ENCODE assay signal across 23 cellular contexts in genomic region chr22:32058656-32059280, GRCh38. TPM values are rescaled to one million over a fixed set of nuclear protein-coding genes. Genes with fewer than 3 reads are reported as not detected.
DNase-seq lines count a peak whose midpoint lies in the region; ATAC-seq and TF ChIP-seq lines count a peak whose summit lies in the region.
"Had no signal": no experiment of that assay in that cellular context is flagged by ENCODE, and none has a peak within 500 bp of the region (broad histone marks: within the 10 kb centered on the region; RNA-seq: fewer than 3 reads in every experiment).

No MANE protein-coding gene starts in this region.

- TF ChIP-seq EP300 in SK-N-SH (IDR thresholded peaks at IDR 0.05; ENCODE audit: borderline replicate concordance in 1 of 2, low read depth in 1 of 2, low read length in 1 of 2) = no peak

- H3K36me3 ChIP-seq in SK-N-SH (replicated peaks in 1 of 2; ENCODE audit: control insufficient read depth in 1 of 2, insufficient read depth in 2 of 2, low read length in 1 of 2) (no peaks in the 10 kb centered on the region), left lung (no peaks in the 10 kb centered on the region), upper lobe of right lung (no peaks in the 10 kb centered on the region), endodermal cell (ENCODE audit: control insufficient read depth, insufficient read depth, low read length) (no peaks in the 10 kb centered on the region)

- H3K9ac ChIP-seq in SK-N-SH (no peak overlapping the region), endodermal cell (ENCODE audit: extremely low read depth, low read length, poor library complexity, severe bottlenecking) (no peak overlapping the region)

- no peaks in the 10 kb centered on the region for H4K20me1 ChIP-seq in SK-N-SH (ENCODE audit: insufficient read depth)

- peak; percentile 71 for ATAC-seq in SK-N-SH treated with all-trans-retinoic acid at 6 μM for 48 hours
- ATAC-seq in left lung = peak; percentile 94
- peak; percentile 85 for ATAC-seq in upper lobe of right lung
- ATAC-seq: foreskin keratinocyte; natural killer cell treated with Interleukin-12 subunit alpha and Interleukin-12 subunit beta and Interleukin-15 and Interleukin-18, amount 100 ng/mL, for 72 hours had no signal

- H3K9me3 Mint-ChIP-seq in activated CD4-positive, alpha-beta memory T cell treated with anti-CD3 and anti-CD28 coated beads for 36 hours = no peaks in the 10 kb centered on the region
- H3K9me3 Mint-ChIP-seq in endodermal cell = no peaks in the 10 kb centered on the region
- H3K9me3 Mint-ChIP-seq: natural killer cell treated with Interleukin-12 subunit alpha and Interleukin-12 subunit beta and Interleukin-15 and Interleukin-18, amount 100 ng/mL, for 72 hours had no signal

- no peaks in the 10 kb centered on the region for H3K36me3 Mint-ChIP-seq in activated CD4-positive, alpha-beta memory T cell treated with anti-CD3 and anti-CD28 coated beads for 36 hours
- no peaks in the 10 kb centered on the region for H3K36me3 Mint-ChIP-seq in endodermal cell (ENCODE audit: low read depth)
- H3K36me3 Mint-ChIP-seq: natural killer cell treated with Interleukin-12 subunit alpha and Interleukin-12 subunit beta and Interleukin-15 and Interleukin-18, amount 100 ng/mL, for 72 hours had no signal

- TF ChIP-seq RAD21 in SK-N-SH (IDR thresholded peaks at IDR 0.05; ENCODE audit: low read length) = no peak

- DNase-seq in SK-N-SH (no peak), fibroblast of peridontal ligament (ENCODE audit: extremely low read depth) (peak; percentile 38), left lung (no peak), upper lobe of right lung (no peak), endodermal cell (no peak)
- DNase-seq in activated CD4-positive, alpha-beta memory T cell treated with anti-CD3 and anti-CD28 coated beads for 36 hours = no peak
- DNase-seq in activated CD4-positive, alpha-beta T cell treated with anti-CD3 and anti-CD28 coated beads for 1 hour = no peak
- DNase-seq: activated CD4-positive, alpha-beta T cell treated with anti-CD3 and anti-CD28 coated beads for 48 hours; activated CD8-positive, alpha-beta memory T cell treated with anti-CD3 and anti-CD28 coated beads, Interleukin-2, amount 50 U/mL, for 48 hours; activated gamma-delta T cell; amniotic stem cell; C1 segment of cervical spinal cord; cerebellar nuclear complex; foreskin keratinocyte; GF-D8; NCI-H1694; testis had no signal

- TF ChIP-seq CTCF in SK-N-SH (IDR thresholded peaks at IDR 0.05) (no peak), left lung (IDR thresholded peaks at IDR 0.05) (no peak), upper lobe of right lung (IDR thresholded peaks at IDR 0.05) (no peak), endodermal cell (conservative IDR thresholded peaks at IDR 0.05) (no peak)

- intact Hi-C loops in left lung (cut with DNase I) (no loop called here), upper lobe of right lung (cut with DNase I) (no loop called here)
- intact Hi-C loops in activated CD4-positive, alpha-beta memory T cell treated with anti-CD3 and anti-CD28 coated beads for 36 hours (cut with micrococcal nuclease) = loop anchor here (10.0 kb wide), 1 partner anchor 394 kb away; the partner anchor contains the start of gene PISD

- no peak overlapping the region for H3K4me3 ChIP-seq in SK-N-SH (ENCODE audit: low read depth in 2 of 2, low read length in 1 of 2)
- H3K4me3 ChIP-seq in left lung = no peak overlapping the region
- H3K4me3 ChIP-seq in upper lobe of right lung = no peak overlapping the region
- H3K4me3 ChIP-seq in endodermal cell (ENCODE audit: low read length) = no peak overlapping the region
- H3K4me3 ChIP-seq: testis had no signal

- H3K79me2 ChIP-seq in SK-N-SH (ENCODE audit: insufficient read depth) = no peaks in the 10 kb centered on the region

- no peak overlapping the region for H2AFZ ChIP-seq in SK-N-SH (ENCODE audit: low read depth)

- H3K9me3 ChIP-seq in SK-N-SH (no peaks in the 10 kb centered on the region), left lung (no peaks in the 10 kb centered on the region), upper lobe of right lung (no peaks in the 10 kb centered on the region), endodermal cell (ENCODE audit: control insufficient read depth, low read length) (no peaks in the 10 kb centered on the region)
- H3K9me3 ChIP-seq: testis had no signal

- peaks cover 52% of the 10 kb centered on the region for H3K27me3 Mint-ChIP-seq in activated CD4-positive, alpha-beta memory T cell treated with anti-CD3 and anti-CD28 coated beads for 36 hours
- H3K27me3 Mint-ChIP-seq in endodermal cell (ENCODE audit: insufficient read depth) = peaks cover 39% of the 10 kb centered on the region

- H3K4me2 ChIP-seq in SK-N-SH = no peak overlapping the region

- POLR2A ChIA-PET in SK-N-SH (lab: Yijun Ruan, JAX) = no interaction called here
- POLR2A ChIA-PET in activated CD4-positive, alpha-beta memory T cell treated with anti-CD3 and anti-CD28 coated beads for 36 hours (lab: Charles Lee) = no interaction called here

- CTCF ChIA-PET in SK-N-SH (lab: Yijun Ruan, JAX) = interaction anchor here (0.9 to 1.6 kb wide), 3 partner anchors 82 to 207 kb away, joined by 3 to 4 read pairs (median 3); no protein-coding TSS in a partner anchor
- CTCF ChIA-PET in activated CD4-positive, alpha-beta memory T cell treated with anti-CD3 and anti-CD28 coated beads for 36 hours (lab: Charles Lee) = interaction anchor here (0.5 to 1.2 kb wide), 2 partner anchors 11 to 88 kb away, joined by 4 read pairs; no protein-coding TSS in a partner anchor

- H3K9me2 ChIP-seq in SK-N-SH = no peaks in the 10 kb centered on the region

- H3K4me1 ChIP-seq in SK-N-SH (ENCODE audit: control insufficient read depth in 1 of 2, insufficient read depth in 2 of 2, low read depth in 1 of 2, low read length in 1 of 2) (no peaks in the 10 kb centered on the region), left lung (no peaks in the 10 kb centered on the region), upper lobe of right lung (no peaks in the 10 kb centered on the region), endodermal cell (ENCODE audit: control insufficient read depth, insufficient read depth, low read length) (peaks cover 9% of the 10 kb centered on the region)
- H3K4me1 ChIP-seq: foreskin keratinocyte had no signal

- 60% methylated on average over 3 of the region's 3 CpGs for WGBS in SK-N-SH (ENCODE audit: low lambda C conversion rate)
- WGBS in endodermal cell (ENCODE audit: insufficient coverage in 1 of 2, insufficient read length in 1 of 2), 2 experiments = 91 to 94% methylated on average over 3 of the region's 3 CpGs

- H3K4me1 Mint-ChIP-seq in activated CD4-positive, alpha-beta memory T cell treated with anti-CD3 and anti-CD28 coated beads for 36 hours (ENCODE audit: low read depth) = no peaks in the 10 kb centered on the region
- H3K4me1 Mint-ChIP-seq in endodermal cell = peaks cover 8% of the 10 kb centered on the region

- no peak overlapping the region for H3K27ac Mint-ChIP-seq in activated CD4-positive, alpha-beta memory T cell treated with anti-CD3 and anti-CD28 coated beads for 36 hours
- no peak overlapping the region for H3K27ac Mint-ChIP-seq in endodermal cell
- H3K27ac Mint-ChIP-seq: natural killer cell treated with Interleukin-12 subunit alpha and Interleukin-12 subunit beta and Interleukin-15 and Interleukin-18, amount 100 ng/mL, for 72 hours; progenitor cell of endocrine pancreas had no signal

- H3K27me3 ChIP-seq in SK-N-SH (ENCODE audit: insufficient read depth) (no peaks in the 10 kb centered on the region; the same call in 1 of the 2 replicates), left lung (no peaks in the 10 kb centered on the region), upper lobe of right lung (no peaks in the 10 kb centered on the region), endodermal cell (ENCODE audit: control insufficient read depth, insufficient read depth, low read length, poor library complexity, severe bottlenecking) (peaks cover 21% of the 10 kb centered on the region)
- H3K27me3 ChIP-seq: testis had no signal

- H3K27ac ChIP-seq in SK-N-SH (ENCODE audit: low read depth in 2 of 2, low read length in 1 of 2) (no peak overlapping the region), left lung (no peak overlapping the region), upper lobe of right lung (peak overlapping the region; percentile 42), endodermal cell (ENCODE audit: low read depth, low read length) (no peak overlapping the region)
- H3K27ac ChIP-seq: 22Rv1, foreskin keratinocyte, testis had no signal

- no peak overlapping the region for H3K4me3 Mint-ChIP-seq in activated CD4-positive, alpha-beta memory T cell treated with anti-CD3 and anti-CD28 coated beads for 36 hours
- H3K4me3 Mint-ChIP-seq in endodermal cell = no peak overlapping the region
- H3K4me3 Mint-ChIP-seq: natural killer cell treated with Interleukin-12 subunit alpha and Interleukin-12 subunit beta and Interleukin-15 and Interleukin-18, amount 100 ng/mL, for 72 hours had no signal

- H3F3A ChIP-seq in SK-N-SH (replicated peaks; ENCODE audit: insufficient read depth) = no peaks in the 10 kb centered on the region

TF ChIP-seq in SK-N-SH treated with all-trans-retinoic acid at 6 μM for 48 hours, 23 proteins besides CTCF, POLR2A, EP300 and RAD21 (continues in another document):
- no peak for TF ChIP-seq PPARA (CRISPR knock-in tag; IDR thresholded peaks at IDR 0.05; ENCODE audit: borderline replicate concordance)

TF ChIP-seq in SK-N-SH, 30 proteins besides CTCF, POLR2A, EP300 and RAD21 (continues in another document):
- TF ChIP-seq RXRA (IDR thresholded peaks at IDR 0.05; ENCODE audit: borderline replicate concordance, low read depth) = no peak
- no peak for TF ChIP-seq FOXM1 (IDR thresholded peaks at IDR 0.05; ENCODE audit: low read depth)
- no peak for TF ChIP-seq RFX5 (IDR thresholded peaks at IDR 0.05; ENCODE audit: low read length)

RNA-seq across cellular contexts. Expression of gene SLC5A1, which starts 15.7 kb away (rescaled TPM):
- not detected in 2 replicates for polyA plus RNA-seq in SK-N-SH (2012; rRNA removed)
- under 0.01 TPM in 1 of 2 replicates, not detected in the other for polyA plus RNA-seq in SK-N-SH (2012; cell fraction: cytosol; rRNA removed)
- 0.01 TPM in 1 of 2 replicates, not detected in the other for polyA plus RNA-seq in SK-N-SH (2012; cell fraction: nucleus; rRNA removed)
- total RNA-seq in left lung (1 to 10 TPM in 1 of 2 donors, under 1 TPM in 1; 0.42 to 1.1 TPM), upper lobe of right lung (1.3 TPM), endodermal cell (not detected)
- total RNA-seq in activated CD4-positive, alpha-beta memory T cell treated with anti-CD3 and anti-CD28 coated beads for 36 hours = not detected
- polyA plus RNA-seq in endodermal cell (2013, experiment 1 of 2) = not detected
- polyA plus RNA-seq in endodermal cell (2013, experiment 2 of 2) = 0.08 TPM
- total RNA-seq: foreskin keratinocyte; lung microvascular endothelial cell; natural killer cell treated with Interleukin-12 subunit alpha and Interleukin-12 subunit beta and Interleukin-15 and Interleukin-18, amount 100 ng/mL, for 72 hours; progenitor cell of endocrine pancreas; RPMI7951 had no signal
